Comparison of ENCODE assay signal across 8 cellular contexts in genomic region chr6:106360410-106360988, GRCh38. TPM values are rescaled to one million over a fixed set of nuclear protein-coding genes. Genes with fewer than 3 reads are reported as not detected.
DNase-seq lines count a peak whose midpoint lies in the region; ATAC-seq and TF ChIP-seq lines count a peak whose summit lies in the region.

A gene with protein sequence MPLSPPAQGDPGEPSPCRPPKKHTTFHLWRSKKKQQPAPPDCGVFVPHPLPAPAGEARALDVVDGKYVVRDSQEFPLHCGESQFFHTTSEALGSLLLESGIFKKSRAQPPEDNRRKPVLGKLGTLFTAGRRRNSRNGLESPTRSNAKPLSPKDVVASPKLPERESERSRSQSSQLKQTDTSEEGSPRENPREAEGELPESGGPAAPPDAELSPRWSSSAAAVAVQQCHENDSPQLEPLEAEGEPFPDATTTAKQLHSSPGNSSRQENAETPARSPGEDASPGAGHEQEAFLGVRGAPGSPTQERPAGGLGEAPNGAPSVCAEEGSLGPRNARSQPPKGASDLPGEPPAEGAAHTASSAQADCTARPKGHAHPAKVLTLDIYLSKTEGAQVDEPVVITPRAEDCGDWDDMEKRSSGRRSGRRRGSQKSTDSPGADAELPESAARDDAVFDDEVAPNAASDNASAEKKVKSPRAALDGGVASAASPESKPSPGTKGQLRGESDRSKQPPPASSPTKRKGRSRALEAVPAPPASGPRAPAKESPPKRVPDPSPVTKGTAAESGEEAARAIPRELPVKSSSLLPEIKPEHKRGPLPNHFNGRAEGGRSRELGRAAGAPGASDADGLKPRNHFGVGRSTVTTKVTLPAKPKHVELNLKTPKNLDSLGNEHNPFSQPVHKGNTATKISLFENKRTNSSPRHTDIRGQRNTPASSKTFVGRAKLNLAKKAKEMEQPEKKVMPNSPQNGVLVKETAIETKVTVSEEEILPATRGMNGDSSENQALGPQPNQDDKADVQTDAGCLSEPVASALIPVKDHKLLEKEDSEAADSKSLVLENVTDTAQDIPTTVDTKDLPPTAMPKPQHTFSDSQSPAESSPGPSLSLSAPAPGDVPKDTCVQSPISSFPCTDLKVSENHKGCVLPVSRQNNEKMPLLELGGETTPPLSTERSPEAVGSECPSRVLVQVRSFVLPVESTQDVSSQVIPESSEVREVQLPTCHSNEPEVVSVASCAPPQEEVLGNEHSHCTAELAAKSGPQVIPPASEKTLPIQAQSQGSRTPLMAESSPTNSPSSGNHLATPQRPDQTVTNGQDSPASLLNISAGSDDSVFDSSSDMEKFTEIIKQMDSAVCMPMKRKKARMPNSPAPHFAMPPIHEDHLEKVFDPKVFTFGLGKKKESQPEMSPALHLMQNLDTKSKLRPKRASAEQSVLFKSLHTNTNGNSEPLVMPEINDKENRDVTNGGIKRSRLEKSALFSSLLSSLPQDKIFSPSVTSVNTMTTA (N-terminal part only) (plus strand): TSS chr6:106360717. CDS start chr6:106360909, 192 bp downstream.

- no peaks in the 10 kb centered on the region for H3K36me3 ChIP-seq in ectodermal cell (ENCODE audit: control insufficient read depth, insufficient read depth, low read length)

- peaks cover 21% of the 10 kb centered on the region for H3K27me3 Mint-ChIP-seq in memory B cell

- peak; percentile 74 for TF ChIP-seq CTCF in GM10248 (IDR thresholded peaks at IDR 0.05; ENCODE audit: control extremely low read depth, extremely low read depth, low read depth, missing control alignments)

- no peak within 1 kb of the TSS for H3K27ac ChIP-seq in ectodermal cell (ENCODE audit: insufficient read depth, low read depth, low read length, poor library complexity, severe bottlenecking)

- no peaks in the 10 kb centered on the region for H3K36me3 Mint-ChIP-seq in memory B cell

- ATAC-seq in HG02852 (IDR thresholded peaks at IDR 0.05; ENCODE audit: unreplicated experiment): peak; percentile 69
- ATAC-seq in memory B cell (ENCODE audit: low read depth): peak; percentile 85
- no peak for ATAC-seq in GM21423 (IDR thresholded peaks at IDR 0.05; ENCODE audit: unreplicated experiment)

- no peaks in the 10 kb centered on the region for H3K9me3 Mint-ChIP-seq in memory B cell

- H3K4me3 ChIP-seq in ectodermal cell (ENCODE audit: insufficient read depth, low read depth, low read length): peak within 1 kb of the TSS; percentile 49

- H3K27me3 ChIP-seq in ectodermal cell (ENCODE audit: control insufficient read depth, insufficient read depth, low read length, poor library complexity, severe bottlenecking): peaks cover 38% of the 10 kb centered on the region

- peak within 1 kb of the TSS; percentile 90 for H3K4me3 Mint-ChIP-seq in memory B cell

- 1% methylated on average over 66 of the region's 66 CpGs for WGBS in ectodermal cell, 2 experiments

- no peaks in the 10 kb centered on the region for H3K9me3 ChIP-seq in ectodermal cell (ENCODE audit: control insufficient read depth, low read length)

- H3K4me1 ChIP-seq in ectodermal cell (ENCODE audit: control insufficient read depth, insufficient read depth, low read length): peaks cover 7% of the 10 kb centered on the region

- DNase-seq in GM10248 (ENCODE audit: extremely low spot score): peak; percentile 85
- DNase-seq in NCI-H2171 treated with DMSO at 0.1 percent for 48 hours (lab: John Stamatoyannopoulos, UW): peak; percentile 82
- DNase-seq in activated CD4-positive, alpha-beta T cell treated with anti-CD3 and anti-CD28 coated beads, Interleukin-2, amount 50 U/mL, for 48 hours: peak; percentile 71 to 77
- DNase-seq in memory B cell (ENCODE audit: low spot score in 2 of 2): peak; percentile 75 to 83
- peak; percentile 34 for DNase-seq in stimulated activated CD8-positive, alpha-beta memory T cell treated with anti-CD3 and anti-CD28 coated beads, Interleukin-12 subunit alpha, Interleukin-12 subunit beta, amount 100 ng/mL, for 4 hours (ENCODE audit: low read depth)

- H3K4me1 Mint-ChIP-seq in memory B cell: peaks cover 5% of the 10 kb centered on the region

- H3K27ac Mint-ChIP-seq in memory B cell: no peak within 1 kb of the TSS

- CTCF ChIA-PET in GM10248 (lab: Yijun Ruan, JAX): interaction anchor here (0.6 to 3.0 kb wide), 21 partner anchors 10 to 637 kb away, joined by 3 to 30 read pairs (median 4); no protein-coding TSS in a partner anchor

- POLR2A ChIA-PET in GM10248 (lab: Yijun Ruan, JAX): no interaction called here

RNA-seq across cellular contexts. Expression of the gene that starts here (rescaled TPM):
- 0.09 TPM for polyA plus RNA-seq in ectodermal cell (2013, experiment 1 of 4)
- polyA plus RNA-seq in ectodermal cell (2013, experiment 2 of 4): 0.12 TPM
- polyA plus RNA-seq in ectodermal cell (2013, experiment 3 of 4): 0.05 TPM
- 0.08 TPM for polyA plus RNA-seq in ectodermal cell (2013, experiment 4 of 4)

Comparison
In these comparisons a context has a peak if more than half of its experiments do, and no peak if none do; other contexts are left out.
1. DNase-seq: peak in every context shown above with its lines; median percentile 85 in GM10248; 82 in NCI-H2171 treated with DMSO at 0.1 percent for 48 hours; 79 in memory B cell; 74 in activated CD4-positive, alpha-beta T cell treated with anti-CD3 and anti-CD28 coated beads, Interleukin-2, amount 50 U/mL, for 48 hours; 34 in stimulated activated CD8-positive, alpha-beta memory T cell treated with anti-CD3 and anti-CD28 coated beads, Interleukin-12 subunit alpha, Interleukin-12 subunit beta, amount 100 ng/mL, for 4 hours.